Comparison of ENCODE assay signal across 9 cellular contexts in genomic region chr2:71190959-71191943, GRCh38. TPM values are rescaled to one million over a fixed set of nuclear protein-coding genes. Genes with fewer than 3 reads are reported as not detected.
DNase-seq lines count a peak whose midpoint lies in the region; ATAC-seq and TF ChIP-seq lines count a peak whose summit lies in the region.
"Had no signal": no experiment of that assay in that cellular context is flagged by ENCODE, and none has a peak within 500 bp of the region (broad histone marks: within the 10 kb centered on the region; RNA-seq: fewer than 3 reads in every experiment).

No MANE protein-coding gene starts in this region.

- H3K27ac Mint-ChIP-seq in dendritic cell treated with granulocyte-macrophage colony-stimulating factor and Interleukin-4, amounts not matched to agents 40 ng/mL and 50 ng/mL, for 4 days = peak overlapping the region; percentile 26
- no peak overlapping the region for H3K27ac Mint-ChIP-seq in neural progenitor cell
- no peak overlapping the region for H3K27ac Mint-ChIP-seq in T-cell

- no peaks in the 10 kb centered on the region for H3K79me2 ChIP-seq in neural progenitor cell (ENCODE audit: low read depth)

- peaks cover 2% of the 10 kb centered on the region for H3K9me3 ChIP-seq in neural progenitor cell (ENCODE audit: low read depth)
- H3K9me3 ChIP-seq in mucosa of descending colon = no peaks in the 10 kb centered on the region
- H3K9me3 ChIP-seq: SJCRH30 had no signal

- DNase-seq in G401 (ENCODE audit: low spot score) (peak; percentile 83), NAMALWA (ENCODE audit: low spot score) (peak; percentile 35), neural progenitor cell (ENCODE audit: low spot score) (no peak), mucosa of descending colon (no peak), occipital lobe (lab: John Stamatoyannopoulos, UW) (no peak), T-cell (no peak)

- ATAC-seq in GM21723 (IDR thresholded peaks at IDR 0.05; ENCODE audit: unreplicated experiment) = no peak
- no peak for ATAC-seq in mucosa of descending colon
- no peak for ATAC-seq in T-cell (replicated peaks in 1 of 4)

- H3K4me1 Mint-ChIP-seq in dendritic cell treated with granulocyte-macrophage colony-stimulating factor and Interleukin-4, amounts not matched to agents 40 ng/mL and 50 ng/mL, for 4 days (ENCODE audit: low read depth) = peaks cover 9% of the 10 kb centered on the region
- H3K4me1 Mint-ChIP-seq in neural progenitor cell = no peaks in the 10 kb centered on the region
- H3K4me1 Mint-ChIP-seq in T-cell = no peaks in the 10 kb centered on the region

- POLR2A ChIA-PET in T-cell (lab: Charles Lee) = interaction anchor here in 1 of 2 donors (0.6 kb wide), 1 partner anchor 37 kb away, joined by 3 read pairs; no protein-coding TSS in a partner anchor

- H3K9ac ChIP-seq in neural progenitor cell = no peak overlapping the region

- no peaks in the 10 kb centered on the region for H3K27me3 ChIP-seq in neural progenitor cell
- H3K27me3 ChIP-seq: SJCRH30 had no signal

- no peak overlapping the region for H2AFZ ChIP-seq in neural progenitor cell (replicated peaks)

- H3K36me3 ChIP-seq in neural progenitor cell = peaks cover 2% of the 10 kb centered on the region
- H3K36me3 ChIP-seq in mucosa of descending colon (ENCODE audit: low read depth) = no peaks in the 10 kb centered on the region
- H3K36me3 ChIP-seq: SJCRH30 had no signal

- in situ Hi-C loops in G401 (cut with HindIII; ENCODE audit: low sequenced_read_pairs) = no loop called here

- no peaks in the 10 kb centered on the region for H3F3A ChIP-seq in neural progenitor cell (ENCODE audit: low read depth)

- CTCF ChIA-PET in T-cell (lab: Charles Lee) = no interaction called here

- H4K20me1 ChIP-seq in neural progenitor cell (ENCODE audit: low read depth) = no peaks in the 10 kb centered on the region

- H3K27ac ChIP-seq in neural progenitor cell = no peak overlapping the region
- H3K27ac ChIP-seq: SJCRH30 had no signal

- H3K4me3 ChIP-seq in neural progenitor cell (no peak overlapping the region), mucosa of descending colon (no peak overlapping the region)
- H3K4me3 ChIP-seq: SJCRH30 had no signal

- H3K9me3 Mint-ChIP-seq in dendritic cell treated with granulocyte-macrophage colony-stimulating factor and Interleukin-4, amounts not matched to agents 40 ng/mL and 50 ng/mL, for 4 days = peaks cover 8% of the 10 kb centered on the region
- H3K9me3 Mint-ChIP-seq in neural progenitor cell = peaks cover 7% of the 10 kb centered on the region
- H3K9me3 Mint-ChIP-seq in T-cell = peaks cover 4 to 10% (median 4%) of the 10 kb centered on the region in 3 donors

- intact Hi-C loops in dendritic cell treated with granulocyte-macrophage colony-stimulating factor and Interleukin-4, amounts not matched to agents 40 ng/mL and 50 ng/mL, for 4 days (cut with micrococcal nuclease) = no loop called here
- intact Hi-C loops in mucosa of descending colon (cut with DNase I, micrococcal nuclease) = no loop called here

- H3K4me3 Mint-ChIP-seq in dendritic cell treated with granulocyte-macrophage colony-stimulating factor and Interleukin-4, amounts not matched to agents 40 ng/mL and 50 ng/mL, for 4 days = no peak overlapping the region
- no peak overlapping the region for H3K4me3 Mint-ChIP-seq in neural progenitor cell
- H3K4me3 Mint-ChIP-seq in T-cell = no peak overlapping the region

- TF ChIP-seq CTCF in neural progenitor cell (IDR thresholded peaks at IDR 0.05) (peak; percentile 15), mucosa of descending colon (IDR thresholded peaks at IDR 0.05) (no peak)

- H3K4me2 ChIP-seq in neural progenitor cell = no peak overlapping the region

- no peaks in the 10 kb centered on the region for H3K4me1 ChIP-seq in neural progenitor cell
- no peaks in the 10 kb centered on the region for H3K4me1 ChIP-seq in mucosa of descending colon (ENCODE audit: low read depth)
- H3K4me1 ChIP-seq: SJCRH30 had no signal

- peaks cover 5% of the 10 kb centered on the region for H3K27me3 Mint-ChIP-seq in dendritic cell treated with granulocyte-macrophage colony-stimulating factor and Interleukin-4, amounts not matched to agents 40 ng/mL and 50 ng/mL, for 4 days
- H3K27me3 Mint-ChIP-seq in neural progenitor cell (ENCODE audit: insufficient read depth, low read depth) (peaks cover 2% of the 10 kb centered on the region), T-cell (no peaks in the 10 kb centered on the region)

- no peaks in the 10 kb centered on the region for H3K36me3 Mint-ChIP-seq in dendritic cell treated with granulocyte-macrophage colony-stimulating factor and Interleukin-4, amounts not matched to agents 40 ng/mL and 50 ng/mL, for 4 days (ENCODE audit: low read depth)
- peaks cover 6% of the 10 kb centered on the region for H3K36me3 Mint-ChIP-seq in neural progenitor cell
- H3K36me3 Mint-ChIP-seq in T-cell = peaks cover 27% of the 10 kb centered on the region

RNA-seq across cellular contexts. Expression of gene PAIP2B, which starts 35.7 kb away (rescaled TPM):
- 1.1 and 2.4 TPM in 2 replicates for total RNA-seq in G401 (2014; rRNA removed; shearing (Covaris generic))
- total RNA-seq in neural progenitor cell (ENCODE audit: low replicate concordance) (12.5 and 17.1 TPM in 2 replicates), mucosa of descending colon (10 to 100 TPM in 1 of 3 donors, 1 to 10 TPM in 2; 5.6 to 14.6 (median 6.5) TPM), occipital lobe (19.0 TPM), T-cell (10 to 100 TPM in 1 of 5 donors, 1 to 10 TPM in 4; 4.8 to 10.1 (median 8.4) TPM)

Comparison
In these comparisons a context has a peak if more than half of its experiments do, and no peak if none do; other contexts are left out.
1. DNase-seq: peak in G401 (single experiment) and NAMALWA (single experiment); none in neural progenitor cell (single experiment), mucosa of descending colon (0 of 3), occipital lobe (single experiment) and T-cell (0 of 34).